Comparison of ENCODE assay signal across 16 cellular contexts in genomic region chr4:155878611-155879010, GRCh38. TPM values are rescaled to one million over a fixed set of nuclear protein-coding genes. Genes with fewer than 3 reads are reported as not detected.
DNase-seq lines count a peak whose midpoint lies in the region; ATAC-seq lines count a peak whose summit lies in the region.
"Had no signal": no experiment of that assay in that cellular context is flagged by ENCODE, and none has a peak within 500 bp of the region (broad histone marks: within the 10 kb centered on the region; RNA-seq: fewer than 3 reads in every experiment).

No MANE protein-coding gene starts in this region.

- H3K27me3 Mint-ChIP-seq in activated naive CD8-positive, alpha-beta T cell treated with anti-CD3 and anti-CD28 coated beads, Interleukin-2, amount 50 U/mL, for 24 hours: peaks cover 1% of the 10 kb centered on the region
- peaks cover 4% of the 10 kb centered on the region for H3K27me3 Mint-ChIP-seq in activated naive CD8-positive, alpha-beta T cell treated with anti-CD3 and anti-CD28 coated beads for 36 hours

- no peaks in the 10 kb centered on the region for H3K4me1 Mint-ChIP-seq in activated naive CD8-positive, alpha-beta T cell treated with anti-CD3 and anti-CD28 coated beads, Interleukin-2, amount 50 U/mL, for 24 hours
- no peaks in the 10 kb centered on the region for H3K4me1 Mint-ChIP-seq in activated naive CD8-positive, alpha-beta T cell treated with anti-CD3 and anti-CD28 coated beads for 36 hours
- H3K4me1 Mint-ChIP-seq: CD4-positive, alpha-beta memory T cell had no signal

- DNase-seq in activated naive CD8-positive, alpha-beta T cell treated with anti-CD3 and anti-CD28 coated beads, Interleukin-2, amount 50 U/mL, for 24 hours: peak; percentile 1
- no peak for DNase-seq in activated naive CD8-positive, alpha-beta T cell treated with anti-CD3 and anti-CD28 coated beads for 36 hours
- DNase-seq in NCI-H526 treated with DMSO at 0.1 percent for 48 hours (lab: John Stamatoyannopoulos, UW) (no peak), NCI-H146 treated with DMSO at 0.1 percent for 48 hours (lab: John Stamatoyannopoulos, UW; ENCODE audit: unreplicated experiment) (no peak), anterior cingulate cortex (lab: John Stamatoyannopoulos, UW) (no peak)
- DNase-seq: BE2C; CD4-positive, alpha-beta memory T cell; DMS79; HCEC 1CT; HFFc6 had no signal

- H3K9me3 Mint-ChIP-seq in activated naive CD8-positive, alpha-beta T cell treated with anti-CD3 and anti-CD28 coated beads, Interleukin-2, amount 50 U/mL, for 24 hours: no peaks in the 10 kb centered on the region
- no peaks in the 10 kb centered on the region for H3K9me3 Mint-ChIP-seq in activated naive CD8-positive, alpha-beta T cell treated with anti-CD3 and anti-CD28 coated beads for 36 hours

- H3K36me3 Mint-ChIP-seq in activated naive CD8-positive, alpha-beta T cell treated with anti-CD3 and anti-CD28 coated beads, Interleukin-2, amount 50 U/mL, for 24 hours (ENCODE audit: low read depth): no peaks in the 10 kb centered on the region
- no peaks in the 10 kb centered on the region for H3K36me3 Mint-ChIP-seq in activated naive CD8-positive, alpha-beta T cell treated with anti-CD3 and anti-CD28 coated beads for 36 hours
- H3K36me3 Mint-ChIP-seq: CD4-positive, alpha-beta memory T cell had no signal

- no peak overlapping the region for H3K27ac Mint-ChIP-seq in activated naive CD8-positive, alpha-beta T cell treated with anti-CD3 and anti-CD28 coated beads, Interleukin-2, amount 50 U/mL, for 24 hours
- no peak overlapping the region for H3K27ac Mint-ChIP-seq in activated naive CD8-positive, alpha-beta T cell treated with anti-CD3 and anti-CD28 coated beads for 36 hours
- H3K27ac Mint-ChIP-seq: CD4-positive, alpha-beta memory T cell; HFFc6 had no signal

- H3K4me3 Mint-ChIP-seq in activated naive CD8-positive, alpha-beta T cell treated with anti-CD3 and anti-CD28 coated beads, Interleukin-2, amount 50 U/mL, for 24 hours: no peak overlapping the region
- H3K4me3 Mint-ChIP-seq in activated naive CD8-positive, alpha-beta T cell treated with anti-CD3 and anti-CD28 coated beads for 36 hours: no peak overlapping the region
- H3K4me3 Mint-ChIP-seq: CD4-positive, alpha-beta memory T cell; HFFc6 had no signal

- peak; percentile 57 for ATAC-seq in activated naive CD8-positive, alpha-beta T cell treated with anti-CD3 and anti-CD28 coated beads, Interleukin-2, amount 50 U/mL, for 24 hours
- ATAC-seq in GM18909 (IDR thresholded peaks at IDR 0.05; ENCODE audit: poor library complexity, unreplicated experiment) (peak; percentile 46), GM21786 (IDR thresholded peaks at IDR 0.05; ENCODE audit: unreplicated experiment) (peak; percentile 63)
- ATAC-seq: A549, HepG2 had no signal

RNA-seq across cellular contexts. Expression of gene ASIC5, which starts 12.5 kb away (rescaled TPM):
- not detected for total RNA-seq in activated naive CD8-positive, alpha-beta T cell treated with anti-CD3 and anti-CD28 coated beads for 36 hours
- total RNA-seq: CD4-positive, alpha-beta memory T cell; G401; H4; HepG2; HFFc6 had no signal

RNA-seq across cellular contexts. Expression of gene TDO2, which starts 24.9 kb away (rescaled TPM):
- under 1 TPM; 0.16 to 0.18 TPM for total RNA-seq in activated naive CD8-positive, alpha-beta T cell treated with anti-CD3 and anti-CD28 coated beads for 36 hours
- total RNA-seq: CD4-positive, alpha-beta memory T cell; HepG2 had no signal
